8 cellular contexts compared by ENCODE assay signal in genomic region chr9:90192470-90192869, GRCh38.
DNase-seq lines count a peak whose midpoint lies in the region; FAIRE-seq and TF ChIP-seq lines count a peak whose summit lies in the region.
"Not testable (repeated sequence)": the region's sequence is repeated elsewhere in the genome, so short reads cannot be mapped to it uniquely, and the experiment has no call there.

No MANE protein-coding gene starts in this region.

- H3K27ac ChIP-seq in kidney (ENCODE audit: low read depth in 2 of 2, low read length in 2 of 2) = not testable (repeated sequence)

- not testable (repeated sequence) for H3K27ac Mint-ChIP-seq in activated CD4-positive, alpha-beta memory T cell treated with anti-CD3 and anti-CD28 coated beads, Interleukin-2, amount 10 ng/mL, durations not matched to agents 7 days and 5 days

- not testable (repeated sequence) for H3K9ac ChIP-seq in kidney (ENCODE audit: low read length in 2 of 2)

- peaks cover 12% of the 10 kb centered on the region for H3K27me3 Mint-ChIP-seq in activated CD4-positive, alpha-beta memory T cell treated with anti-CD3 and anti-CD28 coated beads, Interleukin-2, amount 10 ng/mL, durations not matched to agents 7 days and 5 days

- CTCF ChIA-PET in activated CD4-positive, alpha-beta memory T cell treated with anti-CD3 and anti-CD28 coated beads, Interleukin-2, amount 10 ng/mL, durations not matched to agents 7 days and 5 days (lab: Charles Lee) = interaction anchor here (1.2 kb wide), 1 partner anchor 51 kb away, joined by 3 read pairs; no protein-coding TSS in a partner anchor

- not testable (repeated sequence) for H3K4me3 Mint-ChIP-seq in activated CD4-positive, alpha-beta memory T cell treated with anti-CD3 and anti-CD28 coated beads, Interleukin-2, amount 10 ng/mL, durations not matched to agents 7 days and 5 days

- not testable (repeated sequence) for H3K36me3 Mint-ChIP-seq in activated CD4-positive, alpha-beta memory T cell treated with anti-CD3 and anti-CD28 coated beads, Interleukin-2, amount 10 ng/mL, durations not matched to agents 7 days and 5 days (ENCODE audit: low read depth)

- H3K9me3 Mint-ChIP-seq in activated CD4-positive, alpha-beta memory T cell treated with anti-CD3 and anti-CD28 coated beads, Interleukin-2, amount 10 ng/mL, durations not matched to agents 7 days and 5 days = not testable (repeated sequence)

- H3K4me3 ChIP-seq in kidney (ENCODE audit: low read length in 2 of 2) = not testable (repeated sequence)

- peaks cover 20% of the 10 kb centered on the region for H3K4me1 Mint-ChIP-seq in activated CD4-positive, alpha-beta memory T cell treated with anti-CD3 and anti-CD28 coated beads, Interleukin-2, amount 10 ng/mL, durations not matched to agents 7 days and 5 days

- not testable (repeated sequence) for H3K4me1 ChIP-seq in kidney (ENCODE audit: control insufficient read depth in 1 of 2, insufficient read depth in 1 of 2, low read depth in 1 of 2, low read length in 2 of 2)

- TF ChIP-seq CTCF in kidney (IDR thresholded peaks at IDR 0.05; ENCODE audit: borderline replicate concordance, extremely low read depth, insufficient read depth) = not testable (repeated sequence)

- H3K9me3 ChIP-seq in kidney (ENCODE audit: control insufficient read depth in 1 of 2, low read length in 2 of 2) = not testable (repeated sequence)

- DNase-seq in CMK (ENCODE audit: low read depth) (peak; percentile 59), NCI-H2171 treated with DMSO at 0.1 percent for 48 hours (lab: John Stamatoyannopoulos, UW) (peak; percentile 52), T-helper 9 cell (peak; percentile 16), kidney (peak; percentile 75)
- peak; percentile 71 for DNase-seq in activated CD4-positive, alpha-beta memory T cell treated with anti-CD3 and anti-CD28 coated beads, Interleukin-2, amount 10 ng/mL, durations not matched to agents 7 days and 5 days
- DNase-seq in activated T-helper 9 cell treated with anti-CD3 and anti-CD28 coated beads, Interleukin-2, amount 50 U/mL, for 16 hours (ENCODE audit: low read depth) = peak; percentile 3
- peak; percentile 4 to 16 for DNase-seq in stimulated activated CD4-positive, alpha-beta T cell treated with anti-CD3 and anti-CD28 coated beads, Interleukin-15, amount 100 ng/mL, for 1 hour (ENCODE audit: low read depth in 1 of 2, low spot score in 1 of 2)
- peak; percentile 41 for DNase-seq in stimulated activated CD8-positive, alpha-beta memory T cell treated with anti-CD3 and anti-CD28 coated beads, Interleukin-4, amount 100 ng/mL, for 48 hours

- H3K36me3 ChIP-seq in kidney (ENCODE audit: control insufficient read depth in 1 of 2, insufficient read depth in 2 of 2, low read length in 2 of 2) = not testable (repeated sequence)

- POLR2A ChIA-PET in activated CD4-positive, alpha-beta memory T cell treated with anti-CD3 and anti-CD28 coated beads, Interleukin-2, amount 10 ng/mL, durations not matched to agents 7 days and 5 days (lab: Charles Lee) = not testable (repeated sequence)

- intact Hi-C loops in kidney (cut with DNase I) = not testable (repeated sequence)

- not testable (repeated sequence) for FAIRE-seq in kidney (lab: Jason Lieb, UNC)

Comparison
In these comparisons a context has a peak if more than half of its experiments do, and no peak if none do; other contexts are left out.
1. DNase-seq: peak in every context shown above with its lines; median percentile 75 in kidney; 71 in activated CD4-positive, alpha-beta memory T cell treated with anti-CD3 and anti-CD28 coated beads, Interleukin-2, amount 10 ng/mL, durations not matched to agents 7 days and 5 days; 59 in CMK; 52 in NCI-H2171 treated with DMSO at 0.1 percent for 48 hours; 41 in stimulated activated CD8-positive, alpha-beta memory T cell treated with anti-CD3 and anti-CD28 coated beads, Interleukin-4, amount 100 ng/mL, for 48 hours; 16 in T-helper 9 cell; 10 in stimulated activated CD4-positive, alpha-beta T cell treated with anti-CD3 and anti-CD28 coated beads, Interleukin-15, amount 100 ng/mL, for 1 hour; 3 in activated T-helper 9 cell treated with anti-CD3 and anti-CD28 coated beads, Interleukin-2, amount 50 U/mL, for 16 hours.